In the genomic region with DNA sequence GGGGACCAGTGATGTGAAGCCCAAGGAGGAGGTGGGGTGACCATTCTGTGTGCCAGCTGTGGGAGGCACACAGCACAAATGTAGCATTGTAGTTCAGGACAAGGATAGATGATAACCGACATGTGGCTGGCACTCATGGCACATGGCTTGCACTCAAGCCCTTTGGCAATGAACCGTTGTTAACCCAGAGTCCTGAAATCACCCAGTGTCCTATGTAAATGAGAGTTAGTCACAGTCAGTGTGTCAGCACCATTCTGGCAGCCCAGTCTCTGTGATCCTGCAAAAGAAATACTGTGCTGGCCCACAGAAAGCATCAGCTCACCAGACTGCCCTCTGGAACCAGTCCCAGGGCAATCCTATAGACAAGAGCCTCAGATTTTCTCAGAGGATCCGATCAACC, we compare ENCODE assay signal across 16 cellular contexts.
DNase-seq lines count a peak whose midpoint lies in the region; ATAC-seq and TF ChIP-seq lines count a peak whose summit lies in the region.
"Had no signal": no experiment of that assay in that cellular context is flagged by ENCODE, and none has a peak within 500 bp of the region (broad histone marks: within the 10 kb centered on the region; RNA-seq: fewer than 3 reads in every experiment).

No MANE protein-coding gene starts in this region.

- H3K4me1 ChIP-seq in left ventricle myocardium inferior (no peaks in the 10 kb centered on the region), gastrocnemius medialis (peaks cover 0 to 6% of the 10 kb centered on the region in 2 donors)
- H3K4me1 ChIP-seq in effector memory CD4-positive, alpha-beta T cell (ENCODE audit: control insufficient read depth, insufficient read depth, low read length, poor library complexity, severe bottlenecking): no peaks in the 10 kb centered on the region
- H3K4me1 ChIP-seq: HAP-1 had no signal

- no peak for TF ChIP-seq POLR2A in gastrocnemius medialis (IDR thresholded peaks at IDR 0.05)

- H3K27me3 ChIP-seq in left ventricle myocardium inferior (ENCODE audit: low read depth): no peaks in the 10 kb centered on the region
- no peaks in the 10 kb centered on the region for H3K27me3 ChIP-seq in gastrocnemius medialis
- no peaks in the 10 kb centered on the region for H3K27me3 ChIP-seq in effector memory CD4-positive, alpha-beta T cell (replicated peaks; ENCODE audit: control insufficient read depth, insufficient read depth, low read length, poor library complexity, severe bottlenecking)

- DNase-seq in left ventricle myocardium inferior: peak; percentile 15
- no peak for DNase-seq in left cardiac atrium
- peak; percentile 43 for DNase-seq in RPMI7951 (ENCODE audit: low read depth)
- DNase-seq in gastrocnemius medialis: peak; percentile 43 to 64
- DNase-seq in effector memory CD4-positive, alpha-beta T cell: no peak
- DNase-seq: C1 segment of cervical spinal cord; Calu3; CD4-positive, alpha-beta memory T cell; COR-L47; DMS53; DMS79 treated with DMSO at 0.1 percent for 48 hours; GF-D8; GOT3; HFFc6 had no signal

- intact Hi-C loops in left ventricle myocardium inferior (cut with micrococcal nuclease): no loop called here
- intact Hi-C loops in left cardiac atrium (cut with DNase I): loop anchor here in 1 of 2 donors (10.0 kb wide), 1 partner anchor 376 kb away; no protein-coding TSS in a partner anchor
- intact Hi-C loops in gastrocnemius medialis (cut with DNase I; ENCODE audit: low total_unique reads): loop anchor here (5.0 kb wide), 2 partner anchors 102 to 138 kb away; no protein-coding TSS in a partner anchor

- no peaks in the 10 kb centered on the region for H3K9me3 ChIP-seq in left ventricle myocardium inferior (replicated peaks)
- H3K9me3 ChIP-seq in gastrocnemius medialis: no peaks in the 10 kb centered on the region
- no peaks in the 10 kb centered on the region for H3K9me3 ChIP-seq in effector memory CD4-positive, alpha-beta T cell (ENCODE audit: control insufficient read depth, low read length)
- H3K9me3 ChIP-seq: HAP-1 had no signal

- in situ Hi-C loops in gastrocnemius medialis (cut with MboI; ENCODE audit: low sequenced_read_pairs in 4 of 4): loop anchor here in 3 of 4 donors (10.0 to 25.0 kb wide), 4 partner anchors 146 to 386 kb away; no protein-coding TSS in a partner anchor

- no peak overlapping the region for H3K4me3 ChIP-seq in left ventricle myocardium inferior
- no peak overlapping the region for H3K4me3 ChIP-seq in gastrocnemius medialis
- H3K4me3 ChIP-seq in effector memory CD4-positive, alpha-beta T cell (ENCODE audit: insufficient read depth, low read depth, low read length, poor library complexity, severe bottlenecking): no peak overlapping the region
- H3K4me3 ChIP-seq: HAP-1 had no signal

- H3K27ac ChIP-seq in left ventricle myocardium inferior (replicated peaks) (no peak overlapping the region), gastrocnemius medialis (peak overlapping the region in 2 of 4 donors; percentile 31 to 78)
- no peak overlapping the region for H3K27ac ChIP-seq in effector memory CD4-positive, alpha-beta T cell (ENCODE audit: insufficient read depth, low read length, poor library complexity, severe bottlenecking)

- ATAC-seq in left cardiac atrium: no peak
- peak; percentile 36 for ATAC-seq in esophagus mucosa
- peak; percentile 94 to 98 for ATAC-seq in gastrocnemius medialis

- H3K36me3 ChIP-seq in left ventricle myocardium inferior (no peaks in the 10 kb centered on the region), gastrocnemius medialis (no peaks in the 10 kb centered on the region)
- no peaks in the 10 kb centered on the region for H3K36me3 ChIP-seq in effector memory CD4-positive, alpha-beta T cell (ENCODE audit: control insufficient read depth, insufficient read depth, low read length)
- H3K36me3 ChIP-seq: HAP-1 had no signal

- TF ChIP-seq CTCF in left ventricle myocardium inferior (IDR thresholded peaks at IDR 0.05; ENCODE audit: borderline replicate concordance) (no peak), gastrocnemius medialis (IDR thresholded peaks at IDR 0.05 in 4 of 5, conservative IDR thresholded peaks at IDR 0.05 in 1 of 5) (no peak)

Comparison
In these comparisons a context has a peak if more than half of its experiments do, and no peak if none do; other contexts are left out.
1. DNase-seq: peak in left ventricle myocardium inferior (single experiment), RPMI7951 (single experiment) and gastrocnemius medialis (2 of 2); none in left cardiac atrium (single experiment) and effector memory CD4-positive, alpha-beta T cell (0 of 3).
2. ATAC-seq: peak in esophagus mucosa (single experiment) and gastrocnemius medialis (2 of 2); none in left cardiac atrium (0 of 2).